8 cellular contexts compared by ENCODE assay signal in the genomic region with DNA sequence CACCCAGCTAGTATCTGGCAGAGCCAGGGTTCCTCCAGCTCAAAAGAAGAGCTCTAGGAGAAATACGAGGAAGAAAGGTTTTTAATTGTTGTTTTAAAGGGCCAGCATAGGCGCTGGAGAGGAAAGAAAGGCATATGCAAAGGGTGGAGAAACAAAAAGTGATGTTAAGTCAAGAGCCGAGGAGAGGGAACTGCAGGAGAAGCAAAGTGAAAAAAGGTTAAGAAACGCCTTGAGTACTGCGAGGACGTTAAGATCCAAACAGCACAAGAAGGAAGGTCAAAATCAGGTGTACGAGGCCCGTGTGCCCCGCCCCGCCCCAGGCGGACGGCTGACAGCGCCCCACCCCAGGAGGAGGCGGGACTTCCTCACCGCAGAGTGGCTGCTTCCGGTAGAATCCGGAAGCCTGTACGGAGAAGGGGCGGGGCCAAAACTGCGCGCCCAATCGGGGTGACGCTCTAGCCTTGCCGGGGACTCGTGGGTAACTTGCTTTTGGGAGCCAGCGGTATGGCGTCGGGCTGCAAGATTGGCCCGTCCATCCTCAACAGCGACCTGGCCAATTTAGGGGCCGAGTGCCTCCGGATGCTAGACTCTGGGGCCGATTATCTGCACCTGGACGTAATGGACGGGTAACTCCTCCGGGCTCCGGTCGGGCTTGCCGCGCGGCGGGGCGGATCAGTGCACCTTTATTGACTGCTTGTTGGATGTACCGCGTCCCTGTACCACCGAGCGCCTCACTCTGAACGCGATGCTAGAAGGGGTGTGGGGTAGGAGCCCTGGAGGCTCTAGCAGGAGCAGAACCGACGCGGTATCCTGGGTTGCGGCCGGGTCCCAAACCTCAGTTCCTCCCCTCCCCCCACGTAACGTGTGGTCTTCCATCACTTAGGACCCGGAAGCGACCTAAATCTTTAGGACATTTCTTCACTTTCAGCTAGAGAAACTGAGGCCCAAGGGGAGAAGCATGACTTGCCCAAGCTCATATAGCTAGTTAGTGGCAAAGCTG. TPM values are rescaled to one million over a fixed set of nuclear protein-coding genes. Genes with fewer than 3 reads are reported as not detected.
DNase-seq lines count a peak whose midpoint lies in the region; ATAC-seq and TF ChIP-seq lines count a peak whose summit lies in the region.

A gene (plus strand): TSS at position 481 of the 1,000 bp plus-strand sequence. CDS start 24 bp downstream, at position 505.

- peak; percentile 81 for TF ChIP-seq POLR2A in GM18951 (IDR thresholded peaks at IDR 0.05; ENCODE audit: extremely low read depth, insufficient read depth, insufficient read length)

- intact Hi-C loops in activated B cell treated with CpG ODN at 0.5 μM for 24 hours (cut with micrococcal nuclease): loop anchor here (1.0 to 10.0 kb wide), 5 partner anchors 168 to 1750 kb away; a partner anchor contains a TSS

- H3K27ac Mint-ChIP-seq in activated B cell treated with CpG ODN at 0.5 μM for 24 hours: peak within 1 kb of the TSS; percentile 89
- peak within 1 kb of the TSS; percentile 81 to 97 (median 94) for H3K27ac Mint-ChIP-seq in immature natural killer cell

- H3K9me3 Mint-ChIP-seq in activated B cell treated with CpG ODN at 0.5 μM for 24 hours (no peaks in the 10 kb centered on the region), immature natural killer cell (no peaks in the 10 kb centered on the region)

- POLR2A ChIA-PET in activated B cell treated with CpG ODN at 0.5 μM for 24 hours (lab: Charles Lee): interaction anchor here (0.6 to 1.2 kb wide), 3 partner anchors 164 to 169 kb away, joined by 3 to 4 read pairs (median 3); a partner anchor contains a TSS

- peak; percentile 97 for DNase-seq in AG08395 (ENCODE audit: low spot score)
- DNase-seq in NCI-H345 (lab: John Stamatoyannopoulos, UW): peak; percentile 98
- peak; percentile 96 for DNase-seq in activated B cell treated with CpG ODN at 0.5 μM for 24 hours
- peak; percentile 28 to 97 (median 92) for DNase-seq in caudate nucleus (lab: John Stamatoyannopoulos, UW)
- peak; percentile 95 to 96 (median 96) for DNase-seq in immature natural killer cell
- peak; percentile 87 for DNase-seq in smooth muscle cell of the brain vasculature (ENCODE audit: low read depth, low spot score)

- H3K4me1 Mint-ChIP-seq in activated B cell treated with CpG ODN at 0.5 μM for 24 hours (peaks cover 55% of the 10 kb centered on the region), immature natural killer cell (peaks cover 60 to 76% of the 10 kb centered on the region in 2 donors)

- H3K36me3 Mint-ChIP-seq in activated B cell treated with CpG ODN at 0.5 μM for 24 hours (ENCODE audit: low read depth) (peaks cover 29% of the 10 kb centered on the region), immature natural killer cell (peaks cover 0 to 8% (median 4%) of the 10 kb centered on the region in 3 donors)

- ATAC-seq in HG03196 (IDR thresholded peaks at IDR 0.05; ENCODE audit: unreplicated experiment) (peak; percentile 100), activated B cell treated with CpG ODN at 0.5 μM for 24 hours (ENCODE audit: low read depth) (peak; percentile 99)

- H3K27ac ChIP-seq in caudate nucleus (ENCODE audit: low read depth, low read length): peak within 1 kb of the TSS; percentile 88

- in situ Hi-C loops in GM18951 (cut with MboI; ENCODE audit: low sequenced_read_pairs, unreplicated experiment): no loop called here

- H3K4me3 Mint-ChIP-seq in activated B cell treated with CpG ODN at 0.5 μM for 24 hours: peak within 1 kb of the TSS; percentile 96
- H3K4me3 Mint-ChIP-seq in immature natural killer cell: peak within 1 kb of the TSS; percentile 92 to 99 (median 97)

- H3K27me3 Mint-ChIP-seq in activated B cell treated with CpG ODN at 0.5 μM for 24 hours: peaks cover 3% of the 10 kb centered on the region
- peaks cover 3 to 10% (median 6%) of the 10 kb centered on the region in 3 donors for H3K27me3 Mint-ChIP-seq in immature natural killer cell (ENCODE audit: low read depth in 3 of 3)

- TF ChIP-seq CTCF in activated B cell treated with CpG ODN at 0.5 μM for 24 hours (IDR thresholded peaks at IDR 0.05): no peak

- CTCF ChIA-PET in activated B cell treated with CpG ODN at 0.5 μM for 24 hours (lab: Charles Lee): no interaction called here

RNA-seq across cellular contexts. Expression of the gene that starts here (rescaled TPM):
- 43.3 and 54.7 TPM in 2 replicates for total RNA-seq in activated B cell treated with CpG ODN at 0.5 μM for 24 hours
- polyA plus RNA-seq in immature natural killer cell: 10 to 100 TPM; 33.2 to 45.3 (median 34.0) TPM

Comparison
In these comparisons a context has a peak if more than half of its experiments do, and no peak if none do; other contexts are left out.
1. Peak in every context shown above with its lines: DNase-seq, ATAC-seq and H3K27ac ChIP-seq.